In genomic region chr1:169106095-169106920, GRCh38 we compare ENCODE assay signal across 8 cellular contexts. TPM values are rescaled to one million over a fixed set of nuclear protein-coding genes. Genes with fewer than 3 reads are reported as not detected.
A peak's percentile ranks its signal among the peaks of the same experiment; 100 is the strongest.
DNase-seq lines count a peak whose midpoint lies in the region; ATAC-seq and TF ChIP-seq lines count a peak whose summit lies in the region.

TSS of gene ATP1B1 (plus strand) at chr1:169106690. CDS start at chr1:169106830, 140 bp downstream.

- peak; percentile 88 for DNase-seq in ELR (ENCODE audit: low read depth)
- DNase-seq in GOT3 (lab: John Stamatoyannopoulos, UW) = peak; percentile 79
- DNase-seq in LNCaP clone FGC (ENCODE audit: low read depth) = no peak
- DNase-seq in RWPE1 (ENCODE audit: low spot score) = peak; percentile 93
- DNase-seq in activated effector memory CD4-positive, alpha-beta T cell treated with Interleukin-2 at 50 U/mL for 16 hours = peak; percentile 75
- DNase-seq in fibroblast of the aortic adventitia (ENCODE audit: low read depth) = peak; percentile 63
- peak; percentile 94 for DNase-seq in nephron progenitor cell
- peak; percentile 80 to 88 for DNase-seq in stimulated activated naive CD8-positive, alpha-beta T cell treated with anti-CD3 and anti-CD28 coated beads, Interleukin-15, amount 100 ng/mL, for 72 hours

- ATAC-seq in stimulated activated naive CD8-positive, alpha-beta T cell treated with anti-CD3 and anti-CD28 coated beads, Interleukin-15, amount 100 ng/mL, for 72 hours = peak; percentile 91

- H3K36me3 Mint-ChIP-seq in nephron progenitor cell (ENCODE audit: low read depth) = peaks cover 10% of the 10 kb centered on the region

- H3K27ac Mint-ChIP-seq in nephron progenitor cell = peak within 1 kb of the TSS; percentile 75
- H3K27ac Mint-ChIP-seq in stimulated activated naive CD8-positive, alpha-beta T cell treated with anti-CD3 and anti-CD28 coated beads, Interleukin-15, amount 100 ng/mL, for 72 hours = peak within 1 kb of the TSS; percentile 58 to 85

- peak within 1 kb of the TSS; percentile 59 for H3K4me3 ChIP-seq in LNCaP clone FGC (ENCODE audit: low read depth, low read length)
- peak within 1 kb of the TSS; percentile 86 for H3K4me3 ChIP-seq in fibroblast of the aortic adventitia (ENCODE audit: low read depth, low read length)

- CTCF ChIA-PET in RWPE1 (lab: Yijun Ruan, JAX) = interaction anchor here (1.8 kb wide), 1 partner anchor 470 kb away, joined by 6 read pairs; no protein-coding TSS in a partner anchor

- H3K27ac ChIP-seq in RWPE1 = peak within 1 kb of the TSS; percentile 91

- peaks cover 53% of the 10 kb centered on the region for H3K4me1 Mint-ChIP-seq in nephron progenitor cell
- H3K4me1 Mint-ChIP-seq in stimulated activated naive CD8-positive, alpha-beta T cell treated with anti-CD3 and anti-CD28 coated beads, Interleukin-15, amount 100 ng/mL, for 72 hours = peaks cover 60% of the 10 kb centered on the region

- no peak for TF ChIP-seq CTCF in LNCaP clone FGC (IDR thresholded peaks at IDR 0.05; ENCODE audit: control insufficient read depth, extremely low read depth, insufficient read depth)
- no peak for TF ChIP-seq CTCF in RWPE1 (conservative IDR thresholded peaks at IDR 0.05; ENCODE audit: low read depth)
- peak; percentile 49 for TF ChIP-seq CTCF in fibroblast of the aortic adventitia (IDR thresholded peaks at IDR 0.05; ENCODE audit: insufficient read depth, low read length)
- TF ChIP-seq CTCF in nephron progenitor cell (IDR thresholded peaks at IDR 0.05) = peak; percentile 8

- H3K9me3 Mint-ChIP-seq in nephron progenitor cell = no peaks in the 10 kb centered on the region
- no peaks in the 10 kb centered on the region for H3K9me3 Mint-ChIP-seq in stimulated activated naive CD8-positive, alpha-beta T cell treated with anti-CD3 and anti-CD28 coated beads, Interleukin-15, amount 100 ng/mL, for 72 hours

- POLR2A ChIA-PET in RWPE1 (lab: Yijun Ruan, JAX; ENCODE audit: low non-redundant PET) = no interaction called here

- H3K4me3 Mint-ChIP-seq in nephron progenitor cell = peak within 1 kb of the TSS; percentile 92
- peak within 1 kb of the TSS; percentile 88 to 94 for H3K4me3 Mint-ChIP-seq in stimulated activated naive CD8-positive, alpha-beta T cell treated with anti-CD3 and anti-CD28 coated beads, Interleukin-15, amount 100 ng/mL, for 72 hours

- H3K27me3 Mint-ChIP-seq in nephron progenitor cell (ENCODE audit: low read depth, poor library complexity) = no peaks in the 10 kb centered on the region
- H3K27me3 Mint-ChIP-seq in stimulated activated naive CD8-positive, alpha-beta T cell treated with anti-CD3 and anti-CD28 coated beads, Interleukin-15, amount 100 ng/mL, for 72 hours = peaks cover 20% of the 10 kb centered on the region

RNA-seq across cellular contexts. Expression of gene ATP1B1, which starts in this region (rescaled TPM):
- 13.7 and 39.7 TPM in 2 replicates for total RNA-seq in fibroblast of the aortic adventitia (ENCODE audit: low replicate concordance)

Comparison
In these comparisons a context has a peak if more than half of its experiments do, and no peak if none do; other contexts are left out.
1. CTCF ChIP-seq: peak in fibroblast of the aortic adventitia (single experiment) and nephron progenitor cell (single experiment); none in LNCaP clone FGC (single experiment) and RWPE1 (single experiment).